ENCODE assay signal across 20 cellular contexts in the genomic region with DNA sequence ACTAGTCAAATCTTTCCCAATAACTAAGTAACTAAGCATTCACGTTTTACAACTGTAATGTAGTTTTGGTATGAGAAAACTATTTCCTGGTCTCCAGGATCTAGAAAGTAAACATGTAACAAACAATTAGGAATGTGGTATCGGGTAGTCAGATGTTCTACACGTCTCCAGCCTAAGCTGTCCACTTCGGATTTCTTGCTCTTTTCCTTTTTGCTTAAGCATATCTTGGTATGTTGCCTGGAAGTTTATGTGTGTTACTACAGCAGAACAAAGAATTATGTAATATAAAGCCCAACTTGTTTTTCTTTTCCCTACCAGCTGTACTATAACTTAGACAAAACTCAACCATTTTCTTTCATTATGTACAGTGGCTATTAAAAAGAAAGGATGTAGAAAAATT. TPM values are rescaled to one million over a fixed set of nuclear protein-coding genes. Genes with fewer than 3 reads are reported as not detected.
A peak's percentile ranks its signal among the peaks of the same experiment; 100 is the strongest.
DNase-seq lines count a peak whose midpoint lies in the region; ATAC-seq, FAIRE-seq and TF ChIP-seq lines count a peak whose summit lies in the region.
"Had no signal": no experiment of that assay in that cellular context is flagged by ENCODE, and none has a peak within 500 bp of the region (broad histone marks: within the 10 kb centered on the region; RNA-seq: fewer than 3 reads in every experiment).

No MANE protein-coding gene starts in this region.

- ATAC-seq in left lung, result peak; percentile 54
- ATAC-seq: naive thymus-derived CD8-positive, alpha-beta T cell had no signal

- FAIRE-seq in endometrium (lab: Jason Lieb, UNC), result peak; percentile 93

- no peaks in the 10 kb centered on the region for H3K9me3 ChIP-seq in mammary epithelial cell (replicated peaks; ENCODE audit: insufficient read depth, low read length)
- no peaks in the 10 kb centered on the region for H3K9me3 ChIP-seq in left lung
- no peaks in the 10 kb centered on the region for H3K9me3 ChIP-seq in subcutaneous abdominal adipose tissue (ENCODE audit: control insufficient read depth in 5 of 5, low read length in 5 of 5)
- no peaks in the 10 kb centered on the region for H3K9me3 ChIP-seq in tibial artery
- H3K9me3 ChIP-seq: adrenal gland, sigmoid colon had no signal

- dilution Hi-C loops in mammary epithelial cell (cut with HindIII; ENCODE audit: low sequenced_read_pairs), result no loop called here

- H3K27ac ChIP-seq in mammary epithelial cell (ENCODE audit: insufficient read depth, low read depth, low read length) (no peak overlapping the region), left lung (peak overlapping the region in 1 of 2 donors; percentile 16), subcutaneous abdominal adipose tissue (ENCODE audit: low read depth, low read length) (peak overlapping the region; percentile 5), tibial artery (peak overlapping the region in 1 of 2 donors; percentile 39)
- H3K27ac ChIP-seq: adrenal gland had no signal

- H3K4me1 ChIP-seq in mammary epithelial cell (ENCODE audit: insufficient read depth, low read length) (no peaks in the 10 kb centered on the region), left lung (no peaks in the 10 kb centered on the region), subcutaneous abdominal adipose tissue (ENCODE audit: control insufficient read depth in 5 of 5, insufficient read depth in 5 of 5, low read length in 5 of 5) (peaks cover 2 to 22% (median 19%) of the 10 kb centered on the region in 5 donors), tibial artery (peaks cover 0 to 18% (median 4%) of the 10 kb centered on the region in 4 donors)
- H3K4me1 ChIP-seq: adrenal gland, sigmoid colon had no signal

- in situ Hi-C loops in T47D (cut with HindIII; ENCODE audit: low pct_unique_long_range_greater_than_20kb, low sequenced_read_pairs), result no loop called here
- in situ Hi-C loops in mammary epithelial cell (cut with MboI; ENCODE audit: low sequenced_read_pairs in 2 of 2), result no loop called here

- TF ChIP-seq CTCF in mammary epithelial cell (conservative IDR thresholded peaks at IDR 0.05 in 1 of 2, IDR thresholded peaks at IDR 0.05 in 1 of 2; ENCODE audit: extremely low read depth in 1 of 2, insufficient read depth in 1 of 2, low read depth in 1 of 2, low read length in 2 of 2) (no peak), left lung (IDR thresholded peaks at IDR 0.05) (no peak), tibial artery (IDR thresholded peaks at IDR 0.05) (no peak)

- CTCF ChIA-PET in mammary epithelial cell (lab: Charles Lee; ENCODE audit: low non-redundant PET), result no interaction called here

- no peak overlapping the region for H2AFZ ChIP-seq in mammary epithelial cell (ENCODE audit: low read depth, low read length)

- H3K79me2 ChIP-seq in mammary epithelial cell (ENCODE audit: insufficient read depth, low read length), result peaks cover 2% of the 10 kb centered on the region

- intact Hi-C loops in mammary epithelial cell (cut with micrococcal nuclease) (no loop called here), left lung (cut with DNase I) (no loop called here), tibial artery (cut with DNase I; ENCODE audit: low total_unique reads) (no loop called here)

- H3K36me3 ChIP-seq in mammary epithelial cell (ENCODE audit: insufficient read depth, low read length) (peaks cover 12% of the 10 kb centered on the region), left lung (peaks cover 0 to 53% of the 10 kb centered on the region in 2 donors), subcutaneous abdominal adipose tissue (ENCODE audit: control insufficient read depth in 5 of 5, insufficient read depth in 5 of 5, low read length in 5 of 5) (peaks cover 6 to 23% (median 14%) of the 10 kb centered on the region in 5 donors), tibial artery (peaks cover 23 to 53% (median 42%) of the 10 kb centered on the region in 3 donors)

- H4K20me1 ChIP-seq in mammary epithelial cell (ENCODE audit: insufficient read depth, low read length), result no peaks in the 10 kb centered on the region

- H3K4me3 ChIP-seq in mammary epithelial cell (replicated peaks in 1 of 3; ENCODE audit: insufficient read depth in 1 of 3, low read depth in 2 of 3, low read length in 3 of 3), result no peak overlapping the region
- H3K4me3 ChIP-seq in left lung, result no peak overlapping the region
- peak overlapping the region in 1 of 5 donors; percentile 14 for H3K4me3 ChIP-seq in subcutaneous abdominal adipose tissue (ENCODE audit: low read depth in 1 of 5, low read length in 5 of 5)
- H3K4me3 ChIP-seq in tibial artery, result no peak overlapping the region
- H3K4me3 ChIP-seq: adrenal gland, sigmoid colon had no signal

- 84% methylated on average over 4 of the region's 4 CpGs for WGBS in mammary epithelial cell (ENCODE audit: low coverage, missing lambda C conversion rate)

- H3K27me3 ChIP-seq in mammary epithelial cell (ENCODE audit: insufficient read depth, low read length) (no peaks in the 10 kb centered on the region), left lung (no peaks in the 10 kb centered on the region), subcutaneous abdominal adipose tissue (ENCODE audit: control insufficient read depth in 5 of 5, insufficient read depth in 4 of 5, low read length in 5 of 5) (no peaks in the 10 kb centered on the region), tibial artery (no peaks in the 10 kb centered on the region)
- H3K27me3 ChIP-seq: adrenal gland, sigmoid colon had no signal

- H3K9ac ChIP-seq in mammary epithelial cell (ENCODE audit: insufficient read depth, low read length) (no peak overlapping the region), subcutaneous abdominal adipose tissue (ENCODE audit: low read length in 5 of 5) (peak overlapping the region in 1 of 5 donors; percentile 2)

- no TSS peak for BruUV-seq in mammary epithelial cell (replicated peaks; lab: Mats Ljungman, UMichigan)

- DNase-seq in T47D (ENCODE audit: low read depth in 1 of 2, low spot score in 1 of 2), result peak; percentile 18 to 21
- DNase-seq in mammary epithelial cell, result no peak
- DNase-seq in left lung, result no peak
- DNase-seq in stimulated activated CD4-positive, alpha-beta T cell treated with anti-CD3 and anti-CD28 coated beads, Interleukin-15, amount 100 ng/mL, for 24 hours, result no peak
- no peak for DNase-seq in NCI-H1105 treated with DMSO at 0.1 percent for 48 hours (lab: John Stamatoyannopoulos, UW)
- no peak for DNase-seq in tibial artery
- DNase-seq: 8988T; activated CD4-positive, alpha-beta T cell treated with anti-CD3 and anti-CD28 coated beads, Interleukin-2, amount 50 U/mL, for 1 hour; activated T-cell treated with anti-CD3 and anti-CD28 coated beads, Interleukin-2, amount 50 U/mL, for 48 hours; adrenal gland; Calu3; H7; head of caudate nucleus; naive thymus-derived CD8-positive, alpha-beta T cell; NCI-H2029 treated with DMSO at 0.1 percent for 48 hours; NCI-H82; sigmoid colon; T-helper 9 cell had no signal

- no peak overlapping the region for H3K4me2 ChIP-seq in mammary epithelial cell (ENCODE audit: insufficient read depth, low read depth, low read length)

RNA-seq across cellular contexts. Expression of a gene that starts 20.4 kb away (rescaled TPM):
- total RNA-seq in mammary epithelial cell (10 to 100 TPM; 12.1 to 16.5 TPM), left lung (10 to 100 TPM; 12.7 to 14.0 TPM)
- polyA plus RNA-seq in mammary epithelial cell, result 10.2 TPM
- polyA minus RNA-seq in mammary epithelial cell, result 54.3 TPM

Comparison
In these comparisons a context has a peak if more than half of its experiments do, and no peak if none do; other contexts are left out.
1. DNase-seq: peak in T47D (2 of 2); none in mammary epithelial cell (single experiment), left lung (0 of 2), stimulated activated CD4-positive, alpha-beta T cell treated with anti-CD3 and anti-CD28 coated beads, Interleukin-15, amount 100 ng/mL, for 24 hours (single experiment), NCI-H1105 treated with DMSO at 0.1 percent for 48 hours (single experiment) and tibial artery (0 of 2).